In the genomic region with DNA sequence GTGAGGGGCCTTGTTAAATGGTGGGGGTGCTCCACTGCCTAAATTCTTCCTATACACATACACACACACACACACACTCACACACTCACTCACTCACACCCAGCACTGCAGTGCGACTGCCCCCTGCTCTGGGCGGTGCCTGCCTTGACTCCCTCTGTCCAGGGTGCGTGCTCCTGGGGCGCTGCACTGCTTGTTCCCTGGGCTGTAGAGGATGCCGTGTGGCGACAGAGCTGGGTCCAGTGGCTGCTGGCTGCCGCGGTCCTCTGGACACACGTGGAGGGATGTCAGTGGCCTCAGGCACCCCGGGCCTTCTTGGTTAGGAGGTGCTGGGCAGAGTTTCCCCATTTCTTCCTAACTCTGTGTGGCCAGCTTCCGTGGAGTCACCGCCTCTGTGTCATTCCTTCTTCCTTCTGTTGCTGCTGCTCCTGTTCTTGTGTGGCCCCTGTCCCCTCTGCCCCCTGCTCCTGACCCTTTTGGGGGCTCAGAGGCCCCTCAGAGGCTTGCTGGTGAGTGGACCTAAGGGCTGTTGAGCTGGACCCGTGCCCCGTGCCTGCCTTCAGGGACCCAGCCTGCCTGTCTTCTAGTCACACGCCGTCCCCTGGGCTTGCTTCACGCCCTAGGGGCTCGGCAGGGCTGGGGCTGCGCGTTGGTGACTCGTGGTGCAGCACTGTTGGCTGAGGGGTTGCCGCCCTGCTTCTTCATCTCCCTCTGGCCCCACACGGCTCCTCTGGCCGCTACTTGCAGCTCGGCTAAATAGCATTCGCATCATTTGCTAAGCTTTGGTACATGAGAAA, we compare ENCODE assay signal across 1 cellular context.
TF ChIP-seq lines count a peak whose summit lies in the region.

No MANE protein-coding gene starts in this region.

TF ChIP-seq in H1, 55 proteins besides CTCF, POLR2A, EP300 and RAD21 (continued from another document):
- TF ChIP-seq, protein P1, sequence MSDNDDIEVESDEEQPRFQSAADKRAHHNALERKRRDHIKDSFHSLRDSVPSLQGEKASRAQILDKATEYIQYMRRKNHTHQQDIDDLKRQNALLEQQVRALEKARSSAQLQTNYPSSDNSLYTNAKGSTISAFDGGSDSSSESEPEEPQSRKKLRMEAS (IDR thresholded peaks at IDR 0.05): no peak
- TF ChIP-seq SRF (IDR thresholded peaks at IDR 0.05; ENCODE audit: low read depth, low read length) (no peak), POU5F1 (IDR thresholded peaks at IDR 0.05; ENCODE audit: low read depth, low read length) (no peak)
